14 cellular contexts compared by ENCODE assay signal in the genomic region with DNA sequence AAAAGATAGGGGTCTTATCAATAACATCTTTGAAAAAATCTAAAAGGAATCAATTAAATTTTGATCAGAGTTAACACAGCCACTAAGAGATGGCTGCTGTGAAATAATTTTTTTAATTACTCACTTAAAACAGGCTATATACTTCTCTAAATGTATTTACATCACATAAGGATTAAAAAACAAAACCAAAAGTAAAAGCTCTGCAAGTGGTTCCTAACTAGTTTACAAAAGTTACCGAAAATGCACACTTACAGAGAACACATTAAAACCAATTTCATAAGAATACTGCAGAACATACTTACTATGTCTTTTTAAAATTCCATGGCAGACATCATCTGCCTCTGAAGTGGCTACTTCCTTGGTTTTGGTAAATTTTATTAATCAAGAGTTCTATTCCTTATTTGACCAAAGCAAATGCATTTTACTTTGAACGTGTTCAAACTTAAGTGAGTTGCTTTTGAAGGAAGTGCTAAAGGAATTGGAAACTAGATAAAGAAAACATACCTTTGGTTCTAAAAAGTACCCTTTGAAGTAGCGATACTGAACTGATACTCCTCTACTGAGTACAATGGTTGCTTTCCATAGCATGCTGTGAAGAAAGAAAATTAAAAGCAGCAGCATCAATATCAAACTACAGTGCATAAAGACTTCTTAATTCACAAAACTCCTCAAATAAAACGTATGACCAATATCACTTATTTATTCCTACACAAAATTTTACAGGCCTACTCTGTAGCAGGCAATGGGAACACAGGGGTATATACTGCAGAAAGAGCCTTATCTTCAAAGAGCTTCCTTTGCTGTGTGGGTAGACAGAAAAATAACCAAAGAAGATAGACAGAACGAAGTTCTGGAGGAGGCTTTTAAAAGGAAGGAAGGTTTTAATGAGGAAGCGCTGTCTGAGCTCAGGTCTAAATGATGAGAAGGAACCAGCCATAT. TPM values are rescaled to one million over a fixed set of nuclear protein-coding genes. Genes with fewer than 3 reads are reported as not detected.
DNase-seq lines count a peak whose midpoint lies in the region; ATAC-seq and TF ChIP-seq lines count a peak whose summit lies in the region.
"Had no signal": no experiment of that assay in that cellular context is flagged by ENCODE, and none has a peak within 500 bp of the region (broad histone marks: within the 10 kb centered on the region; RNA-seq: fewer than 3 reads in every experiment).

No MANE protein-coding gene starts in this region.

- no peaks in the 10 kb centered on the region for H3K9me3 Mint-ChIP-seq in CD4-positive, CD25-positive, alpha-beta regulatory T cell
- no peaks in the 10 kb centered on the region for H3K9me3 Mint-ChIP-seq in WTC11

- peaks cover 48% of the 10 kb centered on the region for H3K4me1 ChIP-seq in CD4-positive, CD25-positive, alpha-beta regulatory T cell (ENCODE audit: control insufficient read depth, insufficient read depth, low read length, poor library complexity, severe bottlenecking)
- peaks cover 0 to 18% of the 10 kb centered on the region in 2 donors for H3K4me1 ChIP-seq in left lung
- peaks cover 0 to 16% (median 3%) of the 10 kb centered on the region in 12 donors for H3K4me1 ChIP-seq in heart left ventricle
- H3K4me1 ChIP-seq: BE2C, sigmoid colon had no signal

- no peaks in the 10 kb centered on the region for H3K9me3 ChIP-seq in CD4-positive, CD25-positive, alpha-beta regulatory T cell (ENCODE audit: control insufficient read depth in 2 of 2, low read length in 2 of 2)
- no peaks in the 10 kb centered on the region for H3K9me3 ChIP-seq in left lung
- H3K9me3 ChIP-seq in heart left ventricle, result no peaks in the 10 kb centered on the region
- H3K9me3 ChIP-seq: BE2C, sigmoid colon had no signal

- H3K27me3 ChIP-seq in CD4-positive, CD25-positive, alpha-beta regulatory T cell (ENCODE audit: control insufficient read depth, insufficient read depth, low read length), result no peaks in the 10 kb centered on the region
- H3K27me3 ChIP-seq in left lung (no peaks in the 10 kb centered on the region), heart left ventricle (no peaks in the 10 kb centered on the region)
- H3K27me3 ChIP-seq: BE2C, sigmoid colon had no signal

- no peak for TF ChIP-seq POLR2A in heart left ventricle (IDR thresholded peaks at IDR 0.05)

- CTCF ChIA-PET in WTC11 (lab: Charles Lee), result interaction anchor here (0.9 to 1.3 kb wide), 3 partner anchors 12 to 195 kb away, joined by 3 to 4 read pairs (median 4); no protein-coding TSS in a partner anchor

- peak overlapping the region; percentile 56 to 93 (median 90) for H3K27ac Mint-ChIP-seq in CD4-positive, CD25-positive, alpha-beta regulatory T cell
- H3K27ac Mint-ChIP-seq in WTC11, result 0 out of 2 replicates have a peak overlapping the region, but pooled peaks have one; percentile 7

- H3K27ac ChIP-seq in CD4-positive, CD25-positive, alpha-beta regulatory T cell (ENCODE audit: insufficient read depth, low read length, poor library complexity, severe bottlenecking), result peak overlapping the region; percentile 65
- peak overlapping the region; percentile 14 for H3K27ac ChIP-seq in left lung
- peak overlapping the region in 1 of 12 donors; percentile 33 for H3K27ac ChIP-seq in heart left ventricle
- H3K27ac ChIP-seq: RWPE1, sigmoid colon had no signal

- POLR2A ChIA-PET in WTC11 (lab: Charles Lee), result no interaction called here

- H3K27me3 Mint-ChIP-seq in CD4-positive, CD25-positive, alpha-beta regulatory T cell, result no peaks in the 10 kb centered on the region
- no peaks in the 10 kb centered on the region for H3K27me3 Mint-ChIP-seq in WTC11 (ENCODE audit: low read depth)

- intact Hi-C loops in left lung (cut with DNase I), result no loop called here
- intact Hi-C loops in posterior cingulate gyrus (cut with DNase I), result no loop called here
- intact Hi-C loops in heart left ventricle (cut with DNase I), result no loop called here

- H3K36me3 Mint-ChIP-seq in CD4-positive, CD25-positive, alpha-beta regulatory T cell, result peaks cover 28% of the 10 kb centered on the region
- H3K36me3 Mint-ChIP-seq in WTC11, result peaks cover 10% of the 10 kb centered on the region

- DNase-seq in CD4-positive, CD25-positive, alpha-beta regulatory T cell, result peak in 1 of 3 donors; percentile 38
- no peak for DNase-seq in WTC11 (ENCODE audit: low spot score)
- DNase-seq in left lung, result no peak
- no peak for DNase-seq in mucosa of gallbladder (ENCODE audit: low spot score)
- no peak for DNase-seq in HCEC 1CT
- DNase-seq in posterior cingulate gyrus, result no peak
- no peak for DNase-seq in heart left ventricle
- DNase-seq: BE2C; effector CD8-positive, alpha-beta T cell; NCI-H1417; NCI-H446 treated with DMSO at 0.1 percent for 48 hours; sigmoid colon had no signal

- peak overlapping the region; percentile 52 to 88 (median 60) for H3K4me3 Mint-ChIP-seq in CD4-positive, CD25-positive, alpha-beta regulatory T cell
- H3K4me3 Mint-ChIP-seq in WTC11, result no peak overlapping the region

- ATAC-seq in CD4-positive, CD25-positive, alpha-beta regulatory T cell (ENCODE audit: low read depth in 2 of 2), result peak in 1 of 2 donors; percentile 39
- peak; percentile 24 for ATAC-seq in GM21423 (IDR thresholded peaks at IDR 0.05; ENCODE audit: unreplicated experiment)
- no peak for ATAC-seq in WTC11
- ATAC-seq in left lung, result no peak
- no peak for ATAC-seq in heart left ventricle

- 66 to 82% (median 70%) methylated on average over 6 of the region's 6 CpGs for WGBS in heart left ventricle, 4 donors

- TF ChIP-seq CTCF in WTC11 (IDR thresholded peaks at IDR 0.05) (no peak), left lung (IDR thresholded peaks at IDR 0.05) (no peak), heart left ventricle (IDR thresholded peaks at IDR 0.05) (no peak)

- peaks cover 37 to 84% (median 56%) of the 10 kb centered on the region in 4 donors for H3K4me1 Mint-ChIP-seq in CD4-positive, CD25-positive, alpha-beta regulatory T cell
- peaks cover 21% of the 10 kb centered on the region for H3K4me1 Mint-ChIP-seq in WTC11

- H3K4me3 ChIP-seq in CD4-positive, CD25-positive, alpha-beta regulatory T cell (ENCODE audit: low read depth, low read length), result peak overlapping the region; percentile 79
- H3K4me3 ChIP-seq in left lung, result no peak overlapping the region
- H3K4me3 ChIP-seq in heart left ventricle, result no peak overlapping the region
- H3K4me3 ChIP-seq: sigmoid colon had no signal

- H3K36me3 ChIP-seq in CD4-positive, CD25-positive, alpha-beta regulatory T cell (ENCODE audit: control insufficient read depth, insufficient read depth, low read length), result peaks cover 61% of the 10 kb centered on the region
- peaks cover 0 to 72% of the 10 kb centered on the region in 2 donors for H3K36me3 ChIP-seq in left lung
- peaks cover 0 to 87% (median 69%) of the 10 kb centered on the region in 9 donors for H3K36me3 ChIP-seq in heart left ventricle

TF ChIP-seq in WTC11, 78 proteins besides CTCF, POLR2A, EP300 and RAD21:
- TF ChIP-seq JUN (CRISPR knock-in tag; IDR thresholded peaks at IDR 0.05) (no peak), ZNF671 (CRISPR knock-in tag; IDR thresholded peaks at IDR 0.05) (no peak), TP53 (CRISPR knock-in tag; IDR thresholded peaks at IDR 0.05) (no peak), RORB (CRISPR knock-in tag; IDR thresholded peaks at IDR 0.05) (no peak), SMAD3 (CRISPR knock-in tag; IDR thresholded peaks at IDR 0.05; ENCODE audit: borderline replicate concordance) (no peak)
- TF ChIP-seq, protein P1, sequence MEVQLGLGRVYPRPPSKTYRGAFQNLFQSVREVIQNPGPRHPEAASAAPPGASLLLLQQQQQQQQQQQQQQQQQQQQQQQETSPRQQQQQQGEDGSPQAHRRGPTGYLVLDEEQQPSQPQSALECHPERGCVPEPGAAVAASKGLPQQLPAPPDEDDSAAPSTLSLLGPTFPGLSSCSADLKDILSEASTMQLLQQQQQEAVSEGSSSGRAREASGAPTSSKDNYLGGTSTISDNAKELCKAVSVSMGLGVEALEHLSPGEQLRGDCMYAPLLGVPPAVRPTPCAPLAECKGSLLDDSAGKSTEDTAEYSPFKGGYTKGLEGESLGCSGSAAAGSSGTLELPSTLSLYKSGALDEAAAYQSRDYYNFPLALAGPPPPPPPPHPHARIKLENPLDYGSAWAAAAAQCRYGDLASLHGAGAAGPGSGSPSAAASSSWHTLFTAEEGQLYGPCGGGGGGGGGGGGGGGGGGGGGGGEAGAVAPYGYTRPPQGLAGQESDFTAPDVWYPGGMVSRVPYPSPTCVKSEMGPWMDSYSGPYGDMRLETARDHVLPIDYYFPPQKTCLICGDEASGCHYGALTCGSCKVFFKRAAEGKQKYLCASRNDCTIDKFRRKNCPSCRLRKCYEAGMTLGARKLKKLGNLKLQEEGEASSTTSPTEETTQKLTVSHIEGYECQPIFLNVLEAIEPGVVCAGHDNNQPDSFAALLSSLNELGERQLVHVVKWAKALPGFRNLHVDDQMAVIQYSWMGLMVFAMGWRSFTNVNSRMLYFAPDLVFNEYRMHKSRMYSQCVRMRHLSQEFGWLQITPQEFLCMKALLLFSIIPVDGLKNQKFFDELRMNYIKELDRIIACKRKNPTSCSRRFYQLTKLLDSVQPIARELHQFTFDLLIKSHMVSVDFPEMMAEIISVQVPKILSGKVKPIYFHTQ (CRISPR knock-in tag; IDR thresholded peaks at IDR 0.05), result no peak
- TF ChIP-seq, protein P2, sequence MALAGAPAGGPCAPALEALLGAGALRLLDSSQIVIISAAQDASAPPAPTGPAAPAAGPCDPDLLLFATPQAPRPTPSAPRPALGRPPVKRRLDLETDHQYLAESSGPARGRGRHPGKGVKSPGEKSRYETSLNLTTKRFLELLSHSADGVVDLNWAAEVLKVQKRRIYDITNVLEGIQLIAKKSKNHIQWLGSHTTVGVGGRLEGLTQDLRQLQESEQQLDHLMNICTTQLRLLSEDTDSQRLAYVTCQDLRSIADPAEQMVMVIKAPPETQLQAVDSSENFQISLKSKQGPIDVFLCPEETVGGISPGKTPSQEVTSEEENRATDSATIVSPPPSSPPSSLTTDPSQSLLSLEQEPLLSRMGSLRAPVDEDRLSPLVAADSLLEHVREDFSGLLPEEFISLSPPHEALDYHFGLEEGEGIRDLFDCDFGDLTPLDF (CRISPR knock-in tag; IDR thresholded peaks at IDR 0.05), result no peak
- TF ChIP-seq, protein P3, sequence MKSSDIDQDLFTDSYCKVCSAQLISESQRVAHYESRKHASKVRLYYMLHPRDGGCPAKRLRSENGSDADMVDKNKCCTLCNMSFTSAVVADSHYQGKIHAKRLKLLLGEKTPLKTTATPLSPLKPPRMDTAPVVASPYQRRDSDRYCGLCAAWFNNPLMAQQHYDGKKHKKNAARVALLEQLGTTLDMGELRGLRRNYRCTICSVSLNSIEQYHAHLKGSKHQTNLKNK (CRISPR knock-in tag; IDR thresholded peaks at IDR 0.05), result no peak

RNA-seq across cellular contexts. Expression of a gene that starts 17.7 kb away (rescaled TPM):
- 136 TPM for total RNA-seq in CD4-positive, CD25-positive, alpha-beta regulatory T cell
- polyA plus RNA-seq in CD4-positive, CD25-positive, alpha-beta regulatory T cell, result 10 to 100 TPM; 26.8 to 39.5 (median 31.6) TPM
- total RNA-seq in WTC11 (2021) (9.5 to 11.9 TPM (median 10.1 TPM) in 3 replicates), left lung (10 to 100 TPM; 54.7 to 74.6 TPM), mucosa of gallbladder (28.2 TPM), heart left ventricle (10 to 100 TPM in 6 of 9 donors, 1 to 10 TPM in 3; 4.1 to 33.6 (median 23.6) TPM)
- 1 to 10 TPM; 4.5 to 5.1 TPM for polyA plus RNA-seq in heart left ventricle
